Comparison of ENCODE assay signal across 16 cellular contexts in the genomic region with DNA sequence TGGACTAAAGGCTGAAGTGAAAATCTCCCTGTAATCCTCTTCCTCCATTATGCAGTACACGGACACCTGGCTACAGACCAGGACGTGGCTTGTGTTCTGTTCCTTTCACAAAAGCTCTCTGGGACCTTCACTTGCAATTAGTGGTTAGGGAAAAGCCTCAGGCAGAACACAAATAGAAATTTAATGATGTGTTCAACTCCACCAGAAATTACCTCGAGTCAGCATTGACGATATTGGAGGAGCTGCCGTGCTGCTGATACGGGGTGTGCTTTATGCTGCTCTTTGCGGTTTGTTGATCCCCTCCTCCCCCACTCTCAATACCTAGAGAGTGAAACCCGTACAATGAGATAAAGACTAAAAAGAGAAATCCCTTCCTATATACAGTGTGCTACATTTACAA. TPM values are rescaled to one million over a fixed set of nuclear protein-coding genes. Genes with fewer than 3 reads are reported as not detected.
DNase-seq lines count a peak whose midpoint lies in the region; TF ChIP-seq lines count a peak whose summit lies in the region.
"Had no signal": no experiment of that assay in that cellular context is flagged by ENCODE, and none has a peak within 500 bp of the region (broad histone marks: within the 10 kb centered on the region; RNA-seq: fewer than 3 reads in every experiment).

No MANE protein-coding gene starts in this region.

- no peaks in the 10 kb centered on the region for H3K9me3 Mint-ChIP-seq in nephron progenitor cell
- H3K9me3 Mint-ChIP-seq: stimulated activated naive CD8-positive, alpha-beta T cell treated with anti-CD3 and anti-CD28 coated beads, Interleukin-15, amount 100 ng/mL, for 72 hours had no signal

- H3K4me1 ChIP-seq in right atrium auricular region = no peaks in the 10 kb centered on the region
- H3K4me1 ChIP-seq: spleen had no signal

- H3K4me3 ChIP-seq in WERI-Rb-1 (ENCODE audit: low read depth, low read length) (peak overlapping the region; percentile 8), right atrium auricular region (no peak overlapping the region)
- H3K4me3 ChIP-seq: mucosa of descending colon, pancreas, spleen had no signal

- no peaks in the 10 kb centered on the region for H3K27me3 ChIP-seq in WERI-Rb-1 (ENCODE audit: insufficient read depth, low read depth, severe bottlenecking)
- no peaks in the 10 kb centered on the region for H3K27me3 ChIP-seq in right atrium auricular region
- H3K27me3 ChIP-seq: pancreas, spleen had no signal

- DNase-seq in DMS153 (lab: John Stamatoyannopoulos, UW) (peak; percentile 53), NCI-H1436 (lab: John Stamatoyannopoulos, UW) (peak; percentile 84), WERI-Rb-1 (peak; percentile 29), nephron progenitor cell (no peak), GM13976 (ENCODE audit: low spot score) (no peak), H4 (ENCODE audit: low spot score) (no peak), right atrium auricular region (ENCODE audit: low spot score) (no peak), retina (no peak)
- DNase-seq: ACHN; kidney glomerular epithelial cell; mucosa of descending colon; NCI-H446; pancreas; SK-N-SH; spleen; stimulated activated naive CD8-positive, alpha-beta T cell treated with anti-CD3 and anti-CD28 coated beads, Interleukin-15, amount 100 ng/mL, for 72 hours had no signal

- no peak for TF ChIP-seq CTCF in WERI-Rb-1 (IDR thresholded peaks at IDR 0.05; ENCODE audit: low read depth, low read length)
- no peak for TF ChIP-seq CTCF in nephron progenitor cell (IDR thresholded peaks at IDR 0.05)
- no peak for TF ChIP-seq CTCF in GM13976 (IDR thresholded peaks at IDR 0.05; ENCODE audit: borderline replicate concordance, control extremely low read depth, extremely low read depth, insufficient read depth, missing control alignments)
- TF ChIP-seq CTCF in right atrium auricular region (IDR thresholded peaks at IDR 0.05) = no peak

- H3K9me3 ChIP-seq in WERI-Rb-1 (ENCODE audit: severe bottlenecking) (no peaks in the 10 kb centered on the region), right atrium auricular region (no peaks in the 10 kb centered on the region)
- H3K9me3 ChIP-seq: mucosa of descending colon, pancreas, SK-N-SH, spleen had no signal

- H3K27ac ChIP-seq in WERI-Rb-1 = peak overlapping the region; percentile 75
- H3K27ac ChIP-seq in right atrium auricular region = no peak overlapping the region
- H3K27ac ChIP-seq: pancreas, spleen had no signal

- in situ Hi-C loops in GM13976 (cut with MboI; ENCODE audit: low sequenced_read_pairs, unreplicated experiment) = no loop called here

- peak overlapping the region; percentile 64 for H3K27ac Mint-ChIP-seq in nephron progenitor cell
- H3K27ac Mint-ChIP-seq: stimulated activated naive CD8-positive, alpha-beta T cell treated with anti-CD3 and anti-CD28 coated beads, Interleukin-15, amount 100 ng/mL, for 72 hours had no signal

- peaks cover 38% of the 10 kb centered on the region for H3K36me3 ChIP-seq in WERI-Rb-1
- H3K36me3 ChIP-seq in right atrium auricular region = peaks cover 16% of the 10 kb centered on the region

- peaks cover 14% of the 10 kb centered on the region for H3K4me1 Mint-ChIP-seq in nephron progenitor cell
- H3K4me1 Mint-ChIP-seq: stimulated activated naive CD8-positive, alpha-beta T cell treated with anti-CD3 and anti-CD28 coated beads, Interleukin-15, amount 100 ng/mL, for 72 hours had no signal

- peaks cover 50% of the 10 kb centered on the region for H3K36me3 Mint-ChIP-seq in nephron progenitor cell (ENCODE audit: low read depth)

- no peaks in the 10 kb centered on the region for H3K27me3 Mint-ChIP-seq in nephron progenitor cell (ENCODE audit: low read depth, poor library complexity)
- H3K27me3 Mint-ChIP-seq: stimulated activated naive CD8-positive, alpha-beta T cell treated with anti-CD3 and anti-CD28 coated beads, Interleukin-15, amount 100 ng/mL, for 72 hours had no signal

- H3K4me3 Mint-ChIP-seq in nephron progenitor cell = no peak overlapping the region
- H3K4me3 Mint-ChIP-seq: stimulated activated naive CD8-positive, alpha-beta T cell treated with anti-CD3 and anti-CD28 coated beads, Interleukin-15, amount 100 ng/mL, for 72 hours had no signal

RNA-seq across cellular contexts. Expression of gene POLD3, which starts 48.9 kb away (rescaled TPM):
- 18.7 and 20.3 TPM in 2 replicates for total RNA-seq in H4 (2014; rRNA removed; shearing (Covaris generic))
- 1 to 10 TPM; 4.6 to 7.0 TPM for total RNA-seq in right atrium auricular region

Comparison
In these comparisons a context has a peak if more than half of its experiments do, and no peak if none do; other contexts are left out.
1. DNase-seq: peak in DMS153 (single experiment), NCI-H1436 (single experiment) and WERI-Rb-1 (single experiment); none in nephron progenitor cell (single experiment), GM13976 (single experiment), H4 (single experiment), right atrium auricular region (single experiment) and retina (single experiment).